ENCODE assay signal across 1 cellular context in genomic region chr3:177041730-177042551, GRCh38.
A peak's percentile ranks its signal among the peaks of the same experiment; 100 is the strongest.
TF ChIP-seq lines count a peak whose summit lies in the region.

No MANE protein-coding gene starts in this region.

TF ChIP-seq in GM12878, 131 proteins besides CTCF, POLR2A, EP300 and RAD21 (continued from another document):
- no peak for TF ChIP-seq SKIL (IDR thresholded peaks at IDR 0.05; ENCODE audit: low read depth, poor library complexity, severe bottlenecking)
- TF ChIP-seq POU2F2 (IDR thresholded peaks at IDR 0.05; ENCODE audit: borderline replicate concordance, low read depth, low read length): no peak
- TF ChIP-seq, protein P1, sequence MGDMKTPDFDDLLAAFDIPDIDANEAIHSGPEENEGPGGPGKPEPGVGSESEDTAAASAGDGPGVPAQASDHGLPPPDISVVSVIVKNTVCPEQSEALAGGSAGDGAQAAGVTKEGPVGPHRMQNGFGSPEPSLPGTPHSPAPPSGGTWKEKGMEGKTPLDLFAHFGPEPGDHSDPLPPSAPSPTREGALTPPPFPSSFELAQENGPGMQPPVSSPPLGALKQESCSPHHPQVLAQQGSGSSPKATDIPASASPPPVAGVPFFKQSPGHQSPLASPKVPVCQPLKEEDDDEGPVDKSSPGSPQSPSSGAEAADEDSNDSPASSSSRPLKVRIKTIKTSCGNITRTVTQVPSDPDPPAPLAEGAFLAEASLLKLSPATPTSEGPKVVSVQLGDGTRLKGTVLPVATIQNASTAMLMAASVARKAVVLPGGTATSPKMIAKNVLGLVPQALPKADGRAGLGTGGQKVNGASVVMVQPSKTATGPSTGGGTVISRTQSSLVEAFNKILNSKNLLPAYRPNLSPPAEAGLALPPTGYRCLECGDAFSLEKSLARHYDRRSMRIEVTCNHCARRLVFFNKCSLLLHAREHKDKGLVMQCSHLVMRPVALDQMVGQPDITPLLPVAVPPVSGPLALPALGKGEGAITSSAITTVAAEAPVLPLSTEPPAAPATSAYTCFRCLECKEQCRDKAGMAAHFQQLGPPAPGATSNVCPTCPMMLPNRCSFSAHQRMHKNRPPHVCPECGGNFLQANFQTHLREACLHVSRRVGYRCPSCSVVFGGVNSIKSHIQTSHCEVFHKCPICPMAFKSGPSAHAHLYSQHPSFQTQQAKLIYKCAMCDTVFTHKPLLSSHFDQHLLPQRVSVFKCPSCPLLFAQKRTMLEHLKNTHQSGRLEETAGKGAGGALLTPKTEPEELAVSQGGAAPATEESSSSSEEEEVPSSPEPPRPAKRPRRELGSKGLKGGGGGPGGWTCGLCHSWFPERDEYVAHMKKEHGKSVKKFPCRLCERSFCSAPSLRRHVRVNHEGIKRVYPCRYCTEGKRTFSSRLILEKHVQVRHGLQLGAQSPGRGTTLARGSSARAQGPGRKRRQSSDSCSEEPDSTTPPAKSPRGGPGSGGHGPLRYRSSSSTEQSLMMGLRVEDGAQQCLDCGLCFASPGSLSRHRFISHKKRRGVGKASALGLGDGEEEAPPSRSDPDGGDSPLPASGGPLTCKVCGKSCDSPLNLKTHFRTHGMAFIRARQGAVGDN (IDR thresholded peaks at IDR 0.05): no peak
- TF ChIP-seq BACH1 (IDR thresholded peaks at IDR 0.05; ENCODE audit: borderline replicate concordance): no peak
- peak; percentile 96 for TF ChIP-seq JUNB (IDR thresholded peaks at IDR 0.05)
